In genomic region chr21:44444286-44444931, GRCh38 we compare ENCODE assay signal across 11 cellular contexts. TPM values are rescaled to one million over a fixed set of nuclear protein-coding genes. Genes with fewer than 3 reads are reported as not detected.
DNase-seq lines count a peak whose midpoint lies in the region; ATAC-seq and TF ChIP-seq lines count a peak whose summit lies in the region.
"Had no signal": no experiment of that assay in that cellular context is flagged by ENCODE, and none has a peak within 500 bp of the region (broad histone marks: within the 10 kb centered on the region; RNA-seq: fewer than 3 reads in every experiment).

No MANE protein-coding gene starts in this region.

- no peaks in the 10 kb centered on the region for H3K36me3 ChIP-seq in PC-3 (ENCODE audit: low read depth, low read length)
- H3K36me3 ChIP-seq: gastroesophageal sphincter had no signal

- H2AFZ ChIP-seq in PC-3 (ENCODE audit: low read length) = no peak overlapping the region

- no peak overlapping the region for H3K27ac ChIP-seq in PC-3 (ENCODE audit: low read length)
- H3K27ac ChIP-seq: gastroesophageal sphincter had no signal

- H4K20me1 ChIP-seq in PC-3 (ENCODE audit: low read length) = no peaks in the 10 kb centered on the region

- no peak overlapping the region for H3K4me3 ChIP-seq in AG04449 (ENCODE audit: low read depth, low read length)
- no peak overlapping the region for H3K4me3 ChIP-seq in GM12864 (ENCODE audit: low read depth, low read length)
- no peak overlapping the region for H3K4me3 ChIP-seq in PC-3 (ENCODE audit: low read length)
- H3K4me3 ChIP-seq: gastroesophageal sphincter had no signal

- H3K9me3 ChIP-seq in PC-3 (ENCODE audit: low read length) = no peaks in the 10 kb centered on the region

- no peak overlapping the region for H3K9ac ChIP-seq in PC-3 (ENCODE audit: low read length)

- BruUV-seq in PC-3 (replicated peaks; lab: Mats Ljungman, UMichigan) = no TSS peak

- ATAC-seq in PC-3 = peak; percentile 41
- no peak for ATAC-seq in GM18520 (IDR thresholded peaks at IDR 0.05; ENCODE audit: unreplicated experiment)
- ATAC-seq: gastroesophageal sphincter had no signal

- DNase-seq in AG04449 (ENCODE audit: low read depth, low spot score) (no peak), GM12864 (ENCODE audit: low read depth) (no peak), PC-3 (no peak), iPS-NIHi11 (ENCODE audit: low spot score) (peak; percentile 84), NCI-H446 (lab: John Stamatoyannopoulos, UW) (no peak)
- DNase-seq in effector CD8-positive, alpha-beta T cell (lab: John Stamatoyannopoulos, UW) = no peak
- DNase-seq in activated CD4-positive, CD25-positive, alpha-beta regulatory T cell treated with anti-CD3 and anti-CD28 coated beads, Interleukin-2, amount 50 U/mL, for 72 hours = no peak
- DNase-seq: mesenchymal stem cell, NCI-H1436 treated with DMSO at 0.1 percent for 48 hours had no signal

- intact Hi-C loops in PC-3 (cut with micrococcal nuclease) = no loop called here

- TF ChIP-seq CTCF in AG04449 (IDR thresholded peaks at IDR 0.05; ENCODE audit: insufficient read depth, low read length, missing control alignments) (peak; percentile 7), GM12864 (IDR thresholded peaks at IDR 0.05; ENCODE audit: low read depth, low read length, missing control alignments) (peak; percentile 60), PC-3 (conservative IDR thresholded peaks at IDR 0.05; ENCODE audit: low read depth, low read length) (peak; percentile 46)

- no peaks in the 10 kb centered on the region for H3K4me1 ChIP-seq in PC-3 (ENCODE audit: insufficient read depth, low read length)

- H3F3A ChIP-seq in PC-3 (ENCODE audit: low read length, unreplicated experiment) = no peaks in the 10 kb centered on the region

- H3K9me2 ChIP-seq in PC-3 (replicated peaks; ENCODE audit: low read length) = no peaks in the 10 kb centered on the region

- POLR2A ChIA-PET in AG04449 (lab: Yijun Ruan, JAX) = no interaction called here
- POLR2A ChIA-PET in PC-3 (lab: Charles Lee; ENCODE audit: unreplicated experiment) = no interaction called here

- peaks cover 12% of the 10 kb centered on the region; the same call in 1 of the 2 replicates for H3K27me3 ChIP-seq in PC-3 (ENCODE audit: low read length)

- no peaks in the 10 kb centered on the region for H3K79me2 ChIP-seq in PC-3 (ENCODE audit: low read length)

- CTCF ChIA-PET in AG04449 (lab: Yijun Ruan, JAX) (no interaction called here), PC-3 (lab: Charles Lee) (no interaction called here)

- no peak overlapping the region for H3K4me2 ChIP-seq in PC-3 (ENCODE audit: low read length)

RNA-seq across cellular contexts. Expression of gene LRRC3, which starts 10.9 kb away (rescaled TPM):
- 3.1 and 4.1 TPM in 2 replicates for total RNA-seq in PC-3 (2014; rRNA removed)

Comparison
In these comparisons a context has a peak if more than half of its experiments do, and no peak if none do; other contexts are left out.
1. CTCF ChIP-seq: peak in every context shown above with its lines; median percentile 60 in GM12864; 46 in PC-3; 7 in AG04449.